22 cellular contexts compared by ENCODE assay signal in the genomic region with DNA sequence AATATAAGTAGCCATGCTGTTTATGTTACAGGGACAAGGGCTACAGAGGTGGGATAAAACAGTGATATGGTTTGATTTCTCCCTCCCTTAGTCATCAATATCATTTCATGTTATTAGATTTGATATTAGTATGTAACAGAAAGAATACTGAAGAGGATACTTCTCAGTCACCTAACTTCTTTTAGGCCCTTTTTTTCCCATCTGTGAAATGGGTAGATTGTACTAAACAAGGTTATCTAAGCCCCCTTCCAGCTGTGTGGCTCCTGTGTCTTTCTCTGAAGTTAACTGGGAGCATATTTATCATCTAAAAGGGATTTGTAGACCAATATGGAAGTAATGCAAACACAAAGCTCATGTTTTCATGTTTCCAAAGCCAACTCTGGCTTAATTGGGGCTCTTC. TPM values are rescaled to one million over a fixed set of nuclear protein-coding genes. Genes with fewer than 3 reads are reported as not detected.
DNase-seq lines count a peak whose midpoint lies in the region; ATAC-seq, FAIRE-seq and TF ChIP-seq lines count a peak whose summit lies in the region.
"Had no signal": no experiment of that assay in that cellular context is flagged by ENCODE, and none has a peak within 500 bp of the region (broad histone marks: within the 10 kb centered on the region; RNA-seq: fewer than 3 reads in every experiment).

No MANE protein-coding gene starts in this region.

- no peak overlapping the region for H3K14ac ChIP-seq in H1 (ENCODE audit: insufficient read length)

- H2BK120ac ChIP-seq in H1 (replicated peaks; ENCODE audit: low read depth, low read length): no peak overlapping the region

- H2BK15ac ChIP-seq in H1 (ENCODE audit: low read length): no peak overlapping the region

- no peak for TF ChIP-seq POLR2A in HepG2 (IDR thresholded peaks at IDR 0.05; ENCODE audit: insufficient read depth in 1 of 2, low read depth in 2 of 2, low read length in 2 of 2)
- no peak for TF ChIP-seq POLR2A in right lobe of liver (IDR thresholded peaks at IDR 0.05)
- no peak for TF ChIP-seq POLR2A in H1 (IDR thresholded peaks at IDR 0.05; ENCODE audit: control extremely low read depth in 1 of 2, low read depth in 2 of 2, low read length in 2 of 2)
- TF ChIP-seq POLR2A in spleen (IDR thresholded peaks at IDR 0.05): no peak

- H3K4me2 ChIP-seq in HepG2 (ENCODE audit: low read depth, low read length) (no peak overlapping the region), H1 (ENCODE audit: insufficient read depth in 1 of 2, low read depth in 2 of 2, low read length in 2 of 2) (no peak overlapping the region)

- no TSS peak for BruUV-seq in HepG2 (replicated peaks; lab: Mats Ljungman, UMichigan)

- H3K23me2 ChIP-seq in H1 (ENCODE audit: low read depth, low read length): no peaks in the 10 kb centered on the region

- TF ChIP-seq CTCF in HepG2 (CRISPR knock-in tag; IDR thresholded peaks at IDR 0.05) (no peak), right lobe of liver (IDR thresholded peaks at IDR 0.05) (no peak), H1 (IDR thresholded peaks at IDR 0.05; ENCODE audit: control extremely low read depth in 1 of 3, insufficient read depth in 1 of 3, low read depth in 1 of 3, low read length in 3 of 3) (no peak), spleen (IDR thresholded peaks at IDR 0.05 in 8 of 11, conservative IDR thresholded peaks at IDR 0.05 in 3 of 11) (no peak)

- TF ChIP-seq RAD21 in HepG2 (CRISPR knock-in tag; IDR thresholded peaks at IDR 0.05) (no peak), H1 (IDR thresholded peaks at IDR 0.05 in 1 of 2, conservative IDR thresholded peaks at IDR 0.05 in 1 of 2; ENCODE audit: low read depth in 2 of 2, low read length in 2 of 2) (no peak)

- H2BK5ac ChIP-seq in H1 (ENCODE audit: low read depth, low read length): no peak overlapping the region

- no peak overlapping the region for H3K23ac ChIP-seq in H1 (ENCODE audit: insufficient read length)

- H4K8ac ChIP-seq in H1 (ENCODE audit: extremely low read depth, insufficient read depth, low read length): no peak overlapping the region

- no peak overlapping the region for H4K5ac ChIP-seq in H1 (ENCODE audit: insufficient read length, low read depth, low read length)

- H3K79me2 ChIP-seq in HepG2 (ENCODE audit: insufficient read depth, low read length) (no peaks in the 10 kb centered on the region), H1 (ENCODE audit: control insufficient read depth in 1 of 2, insufficient read depth in 2 of 2, low read length in 2 of 2) (no peaks in the 10 kb centered on the region)

- H4K91ac ChIP-seq in H1 (replicated peaks; ENCODE audit: insufficient read length, low read length): no peak overlapping the region

- no peak overlapping the region for H3K18ac ChIP-seq in H1 (ENCODE audit: extremely low read depth, low read length)

- no peak overlapping the region for H2BK12ac ChIP-seq in H1 (ENCODE audit: low read depth, low read length)

- POLR2A ChIA-PET in HepG2 (lab: Yijun Ruan, JAX) (interaction anchor here (0.9 to 1.2 kb wide), 2 partner anchors 45 to 119 kb away, joined by 3 read pairs; no protein-coding TSS in a partner anchor), H1 (lab: Charles Lee; ENCODE audit: partially characterized antibody) (interaction anchor here (0.7 to 1.3 kb wide), 2 partner anchors 22 to 422 kb away, joined by 4 to 5 read pairs; no protein-coding TSS in a partner anchor)

- in situ Hi-C loops in HepG2 (cut with HindIII; ENCODE audit: extremely low pct_ligation_motif_present, low pct_unique_long_range_greater_than_20kb): loop anchor here (5.0 kb wide), 1 partner anchor 39 kb away; no protein-coding TSS in a partner anchor

- H3K27ac ChIP-seq in HepG2 (ENCODE audit: extremely low read length, insufficient read depth, low read length): peak overlapping the region; percentile 7
- H3K27ac ChIP-seq in right lobe of liver: no peak overlapping the region
- no peak overlapping the region for H3K27ac ChIP-seq in H1 (ENCODE audit: low read depth, low read length)
- peak overlapping the region in 7 of 8 donors; percentile 28 to 73 (median 56) for H3K27ac ChIP-seq in spleen

- no peak overlapping the region for H3K4ac ChIP-seq in H1 (replicated peaks; ENCODE audit: insufficient read length, low read depth, low read length)

- ATAC-seq in HepG2: no peak
- no peak for ATAC-seq in right lobe of liver
- no peak for ATAC-seq in GM19351 (IDR thresholded peaks at IDR 0.05; ENCODE audit: unreplicated experiment)

- FAIRE-seq in HepG2 (lab: Jason Lieb, UNC): no peak
- FAIRE-seq in H1 (lab: Jason Lieb, UNC): no peak
- FAIRE-seq: GM12891, GM18507 had no signal

- no peak overlapping the region for H3K56ac ChIP-seq in H1 (replicated peaks; ENCODE audit: insufficient read length, low read depth, low read length)

- DNase-seq in HepG2 (ENCODE audit: low spot score) (no peak), right lobe of liver (no peak), H1 (ENCODE audit: low read depth in 1 of 2, low spot score in 2 of 2) (no peak), spleen (no peak), OCI-M1 (lab: John Stamatoyannopoulos, UW) (no peak)
- DNase-seq: C1 segment of cervical spinal cord; Calu3; CD4-positive, alpha-beta memory T cell; COR-L47; DMS53; DMS79 treated with DMSO at 0.1 percent for 48 hours; GF-D8; GOT3; H7; HCEC 1CT had no signal

- no peak for TF ChIP-seq EP300 in HepG2 (IDR thresholded peaks at IDR 0.05; ENCODE audit: low read depth in 2 of 2, low read length in 2 of 2)
- TF ChIP-seq EP300 in HepG2 (CRISPR knock-in tag; IDR thresholded peaks at IDR 0.05; ENCODE audit: borderline replicate concordance): no peak
- TF ChIP-seq EP300 in H1 (IDR thresholded peaks at IDR 0.05; ENCODE audit: borderline replicate concordance in 1 of 2, low read depth in 2 of 2, low read length in 2 of 2): no peak

- H3K9ac ChIP-seq in HepG2 (ENCODE audit: insufficient read depth, low read depth, low read length) (no peak overlapping the region), H1 (replicated peaks in 1 of 4; ENCODE audit: extremely low read depth in 1 of 4, low read depth in 3 of 4, low read length in 3 of 4) (no peak overlapping the region)

- H3K27me3 ChIP-seq in HepG2 (ENCODE audit: control insufficient read depth in 1 of 2, insufficient read depth in 2 of 2, low read length in 2 of 2) (no peaks in the 10 kb centered on the region), right lobe of liver (peaks cover 0 to 4% of the 10 kb centered on the region in 2 donors), H1 (replicated peaks in 1 of 4; ENCODE audit: control insufficient read depth in 3 of 4, extremely low read depth in 1 of 4, insufficient read depth in 3 of 4, low read length in 3 of 4) (no peaks in the 10 kb centered on the region), spleen (replicated peaks in 1 of 7) (no peaks in the 10 kb centered on the region)

- CTCF ChIA-PET in HepG2 (lab: Yijun Ruan, JAX; ENCODE audit: low intra/inter-chr PET ratio, low total read pairs): no interaction called here
- CTCF ChIA-PET in H1 (lab: Charles Lee; ENCODE audit: partially characterized antibody): interaction anchor here (0.9 to 2.0 kb wide), 4 partner anchors 9 to 114 kb away, joined by 3 to 6 read pairs (median 4); no protein-coding TSS in a partner anchor

- no peaks in the 10 kb centered on the region for H4K20me1 ChIP-seq in HepG2 (ENCODE audit: insufficient read depth, low read length)
- H4K20me1 ChIP-seq in H1 (replicated peaks in 1 of 2; ENCODE audit: control insufficient read depth in 1 of 2, insufficient read depth in 2 of 2, low read length in 2 of 2): no peaks in the 10 kb centered on the region

- H3K4me3 ChIP-seq in HepG2 (replicated peaks in 1 of 3; ENCODE audit: insufficient read depth in 1 of 3, low read depth in 2 of 3, low read length in 3 of 3) (no peak overlapping the region), right lobe of liver (no peak overlapping the region), H1 (ENCODE audit: extremely low read depth in 1 of 4, insufficient read depth in 2 of 4, low read depth in 3 of 4, low read length in 4 of 4) (no peak overlapping the region), spleen (no peak overlapping the region)

- H2AK5ac ChIP-seq in H1 (ENCODE audit: low read depth, low read length): no peak overlapping the region

- H2BK20ac ChIP-seq in H1 (ENCODE audit: low read length): no peak overlapping the region

- H3K36me3 ChIP-seq in HepG2 (replicated peaks in 1 of 2; ENCODE audit: control insufficient read depth in 1 of 2, insufficient read depth in 2 of 2, low read length in 2 of 2) (no peaks in the 10 kb centered on the region), right lobe of liver (no peaks in the 10 kb centered on the region), H1 (ENCODE audit: control insufficient read depth in 2 of 4, insufficient read depth in 4 of 4, low read length in 3 of 4) (no peaks in the 10 kb centered on the region), spleen (no peaks in the 10 kb centered on the region)

- H3K79me1 ChIP-seq in H1 (ENCODE audit: low read depth, low read length): no peaks in the 10 kb centered on the region

- intact Hi-C loops in HepG2 (cut with micrococcal nuclease; ENCODE audit: unreplicated experiment): no loop called here
- intact Hi-C loops in right lobe of liver (cut with DNase I): no loop called here
- intact Hi-C loops in spleen (cut with DNase I; ENCODE audit: low total_unique reads): no loop called here

- H2AFZ ChIP-seq in HepG2 (ENCODE audit: low read length): no peak overlapping the region
- H2AFZ ChIP-seq in H1 (ENCODE audit: low read length): no peak overlapping the region

- H3K9me3 ChIP-seq in HepG2 (ENCODE audit: low read length): no peaks in the 10 kb centered on the region
- H3K9me3 ChIP-seq in right lobe of liver: no peaks in the 10 kb centered on the region
- H3K9me3 ChIP-seq in H1 (ENCODE audit: insufficient read depth in 2 of 2, low read depth in 1 of 2, low read length in 1 of 2): no peaks in the 10 kb centered on the region
- H3K9me3 ChIP-seq in spleen: no peaks in the 10 kb centered on the region

- peaks cover 78% of the 10 kb centered on the region for H3K4me1 ChIP-seq in HepG2 (ENCODE audit: insufficient read depth, low read length)
- H3K4me1 ChIP-seq in right lobe of liver: no peaks in the 10 kb centered on the region
- peaks cover 0 to 12% (median 3%) of the 10 kb centered on the region in 4 experiments; a peak in 3 of 7 replicates for H3K4me1 ChIP-seq in H1 (replicated peaks in 1 of 4; ENCODE audit: control insufficient read depth in 3 of 4, insufficient read depth in 4 of 4, low read length in 3 of 4)
- H3K4me1 ChIP-seq in spleen: peaks cover 0 to 24% (median 15%) of the 10 kb centered on the region in 6 donors

RNA-seq across cellular contexts. Expression of a gene that starts 7.7 kb away (rescaled TPM):
- total RNA-seq in HepG2 (2016; rRNA removed; fragmentation: Illumina TruSeq; extraction: Trizol) (0.18 and 0.24 TPM in 2 replicates), right lobe of liver (not detected), spleen (not detected)
- not detected in 2 replicates for total RNA-seq in HepG2 (2016; cell fraction: cytosol; rRNA removed; fragmentation: Illumina TruSeq; extraction: Trizol; ENCODE audit: low read depth)
- total RNA-seq in HepG2 (2016; cell fraction: insoluble cytoplasmic fraction; rRNA removed; fragmentation: Illumina TruSeq; extraction: Trizol): 0.15 and 0.17 TPM in 2 replicates
- total RNA-seq in HepG2 (2016; cell fraction: membrane; rRNA removed; fragmentation: Illumina TruSeq; extraction: Trizol): 0.19 TPM in 1 of 2 replicates, not detected in the other
- total RNA-seq in HepG2 (2016; cell fraction: nucleus; rRNA removed; fragmentation: Illumina TruSeq; extraction: Trizol): 0.28 and 0.31 TPM in 2 replicates
- polyA plus RNA-seq in HepG2 (2011; rRNA removed) (0.09 and 0.12 TPM in 2 replicates), H1 (2011; rRNA removed) (not detected in 2 replicates), spleen (under 1 TPM in 2 of 3 donors, not detected in 1; 0.03 TPM)
- polyA plus RNA-seq in HepG2 (2011; cell fraction: cytosol; rRNA removed): 0.05 TPM in 2 replicates
- polyA plus RNA-seq in HepG2 (2011; cell fraction: nucleus; rRNA removed): not detected in 2 replicates
- polyA plus RNA-seq in HepG2 (2012): 0.16 TPM in 1 of 2 replicates, not detected in the other
- polyA plus RNA-seq in HepG2 (2016; cell fraction: cytosol; fragmentation: Illumina TruSeq; extraction: Trizol; ENCODE audit: low read depth): 0.05 TPM in 1 of 2 replicates, not detected in the other
- polyA plus RNA-seq in HepG2 (2016; cell fraction: insoluble cytoplasmic fraction; fragmentation: Illumina TruSeq; extraction: Trizol; ENCODE audit: low read depth): 0.11 TPM in 2 replicates
- polyA plus RNA-seq in HepG2 (2016; cell fraction: membrane; fragmentation: Illumina TruSeq; extraction: Trizol; ENCODE audit: low read depth): 0.15 TPM in 1 of 2 replicates, not detected in the other
- 0.44 TPM in 1 of 2 replicates, not detected in the other for polyA plus RNA-seq in HepG2 (2016; cell fraction: nucleus; fragmentation: Illumina TruSeq; extraction: Trizol; ENCODE audit: insufficient read depth, low read depth)
- not detected in 2 replicates for polyA minus RNA-seq in HepG2 (2011; rRNA and poly(A)+ RNA removed; ENCODE audit: low replicate concordance)
- polyA minus RNA-seq in HepG2 (2011; cell fraction: cytosol; rRNA and poly(A)+ RNA removed): not detected in 2 replicates
- 0.13 and 0.25 TPM in 2 replicates for polyA minus RNA-seq in HepG2 (2011; cell fraction: nucleus; rRNA and poly(A)+ RNA removed)
- not detected in 2 replicates for total RNA-seq in H1 (2021; fragmentation: NEBNext Ultra II Directional; extraction: Animal tissue kit (Norgen Biotek cat#: 25700))
- not detected for polyA plus RNA-seq in H1 (2011; cell fraction: cytosol; rRNA removed)
- polyA plus RNA-seq in H1 (2011; cell fraction: nucleus; rRNA removed): not detected
- not detected in 4 replicates for polyA plus RNA-seq in H1 (2012, experiment 1 of 2)
- not detected for polyA plus RNA-seq in H1 (2012, experiment 2 of 2)
- 0.02 TPM for polyA plus RNA-seq in H1 (2013, experiment 1 of 2)
- 0.04 TPM for polyA plus RNA-seq in H1 (2013, experiment 2 of 2)
- not detected in 2 replicates for polyA minus RNA-seq in H1 (2011; rRNA and poly(A)+ RNA removed)
- polyA minus RNA-seq in H1 (2011; cell fraction: cytosol; rRNA and poly(A)+ RNA removed): not detected
- not detected for polyA minus RNA-seq in H1 (2011; cell fraction: nucleus; rRNA and poly(A)+ RNA removed)
- total RNA-seq: A172; A673; Calu3; CD4-positive, alpha-beta memory T cell; Daoy; H7 had no signal
- polyA plus RNA-seq: BJ; CD4-positive, alpha-beta memory T cell had no signal

Comparison
In these comparisons a context has a peak if more than half of its experiments do, and no peak if none do; other contexts are left out.
1. H3K27ac ChIP-seq: peak in HepG2 (single experiment) and spleen (7 of 8); none in right lobe of liver (0 of 3) and H1 (single experiment).